In the genomic region with DNA sequence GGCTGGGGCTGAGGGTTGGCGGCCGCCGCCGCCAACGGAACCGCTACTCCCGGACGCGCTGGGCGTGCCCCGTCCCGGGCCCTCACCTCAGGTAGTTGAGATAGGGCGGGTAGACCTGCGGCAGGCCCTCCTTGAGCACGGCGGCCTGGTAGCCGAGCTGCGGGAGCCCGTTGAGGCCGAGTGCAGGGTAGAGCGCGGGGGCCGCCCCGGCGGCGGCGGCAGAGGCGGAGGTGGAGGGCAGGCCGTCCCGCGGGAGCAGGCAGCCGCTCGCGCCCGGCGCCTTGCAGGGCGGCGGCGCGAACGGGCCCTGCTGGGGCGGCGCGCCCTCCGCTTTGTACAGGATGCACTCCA, we compare ENCODE assay signal across 10 cellular contexts. TPM values are rescaled to one million over a fixed set of nuclear protein-coding genes. Genes with fewer than 3 reads are reported as not detected.
DNase-seq lines count a peak whose midpoint lies in the region; ATAC-seq and TF ChIP-seq lines count a peak whose summit lies in the region.
"Had no signal": no experiment of that assay in that cellular context is flagged by ENCODE, and none has a peak within 500 bp of the region (broad histone marks: within the 10 kb centered on the region; RNA-seq: fewer than 3 reads in every experiment).

No MANE protein-coding gene starts in this region.

- peaks cover 4% of the 10 kb centered on the region for H3K4me1 Mint-ChIP-seq in activated CD8-positive, alpha-beta T cell treated with anti-CD3 and anti-CD28 coated beads, Interleukin-2, amount 10 ng/mL, durations not matched to agents 7 days and 5 days (ENCODE audit: low read depth)
- peaks cover 2% of the 10 kb centered on the region for H3K4me1 Mint-ChIP-seq in activated CD8-positive, alpha-beta T cell treated with anti-CD3 and anti-CD28 coated beads for 36 hours (ENCODE audit: low read depth)
- no peaks in the 10 kb centered on the region for H3K4me1 Mint-ChIP-seq in activated CD4-positive, alpha-beta T cell treated with anti-CD3 and anti-CD28 coated beads, Interleukin-2, amount 10 ng/mL, durations not matched to agents 7 days and 5 days
- no peaks in the 10 kb centered on the region for H3K4me1 Mint-ChIP-seq in CD8-positive, alpha-beta T cell (ENCODE audit: low read depth)

- peak; percentile 30 for ATAC-seq in activated CD8-positive, alpha-beta T cell treated with anti-CD3 and anti-CD28 coated beads, Interleukin-2, amount 10 ng/mL, durations not matched to agents 7 days and 5 days
- no peak for ATAC-seq in activated CD8-positive, alpha-beta T cell treated with anti-CD3 and anti-CD28 coated beads for 36 hours
- ATAC-seq in esophagus mucosa (peak; percentile 35), upper lobe of right lung (peak; percentile 62), HG03097 (IDR thresholded peaks at IDR 0.05; ENCODE audit: low FRiP score, unreplicated experiment) (no peak)
- ATAC-seq in CD8-positive, alpha-beta T cell, result no peak

- H3K27me3 ChIP-seq in upper lobe of right lung, result peaks cover 40% of the 10 kb centered on the region
- no peaks in the 10 kb centered on the region for H3K27me3 ChIP-seq in CD8-positive, alpha-beta T cell (ENCODE audit: insufficient read depth, low read length)

- POLR2A ChIA-PET in activated CD8-positive, alpha-beta T cell treated with anti-CD3 and anti-CD28 coated beads, Interleukin-2, amount 10 ng/mL, durations not matched to agents 7 days and 5 days (lab: Charles Lee), result no interaction called here
- POLR2A ChIA-PET in activated CD8-positive, alpha-beta T cell treated with anti-CD3 and anti-CD28 coated beads for 36 hours (lab: Charles Lee), result no interaction called here
- POLR2A ChIA-PET in activated CD4-positive, alpha-beta T cell treated with anti-CD3 and anti-CD28 coated beads, Interleukin-2, amount 10 ng/mL, durations not matched to agents 7 days and 5 days (lab: Charles Lee), result no interaction called here
- POLR2A ChIA-PET in CD8-positive, alpha-beta T cell (lab: Charles Lee), result no interaction called here

- H3K4me3 Mint-ChIP-seq in activated CD8-positive, alpha-beta T cell treated with anti-CD3 and anti-CD28 coated beads, Interleukin-2, amount 10 ng/mL, durations not matched to agents 7 days and 5 days, result no peak overlapping the region
- H3K4me3 Mint-ChIP-seq in activated CD8-positive, alpha-beta T cell treated with anti-CD3 and anti-CD28 coated beads for 36 hours, result no peak overlapping the region
- no peak overlapping the region for H3K4me3 Mint-ChIP-seq in activated CD4-positive, alpha-beta T cell treated with anti-CD3 and anti-CD28 coated beads, Interleukin-2, amount 10 ng/mL, durations not matched to agents 7 days and 5 days
- H3K4me3 Mint-ChIP-seq in CD8-positive, alpha-beta T cell, result no peak overlapping the region
- H3K4me3 Mint-ChIP-seq: CD4-positive, CD25-positive, alpha-beta regulatory T cell; dendritic cell treated with granulocyte-macrophage colony-stimulating factor and Interleukin-4, amounts not matched to agents 40 ng/mL and 50 ng/mL, for 4 days had no signal

- no peak for TF ChIP-seq CTCF in activated CD8-positive, alpha-beta T cell treated with anti-CD3 and anti-CD28 coated beads for 36 hours (IDR thresholded peaks at IDR 0.05)
- TF ChIP-seq CTCF in upper lobe of right lung (IDR thresholded peaks at IDR 0.05), result no peak
- TF ChIP-seq CTCF in CD8-positive, alpha-beta T cell (IDR thresholded peaks at IDR 0.05), result no peak

- no peaks in the 10 kb centered on the region for H3K9me3 ChIP-seq in mesodermal cell (ENCODE audit: control insufficient read depth, low read length)
- H3K9me3 ChIP-seq in upper lobe of right lung, result no peaks in the 10 kb centered on the region
- no peaks in the 10 kb centered on the region for H3K9me3 ChIP-seq in CD8-positive, alpha-beta T cell (ENCODE audit: low read length)

- peaks cover 30% of the 10 kb centered on the region for H3K27me3 Mint-ChIP-seq in activated CD8-positive, alpha-beta T cell treated with anti-CD3 and anti-CD28 coated beads, Interleukin-2, amount 10 ng/mL, durations not matched to agents 7 days and 5 days (ENCODE audit: low read depth)
- H3K27me3 Mint-ChIP-seq in activated CD8-positive, alpha-beta T cell treated with anti-CD3 and anti-CD28 coated beads for 36 hours, result peaks cover 42% of the 10 kb centered on the region
- peaks cover 49% of the 10 kb centered on the region for H3K27me3 Mint-ChIP-seq in activated CD4-positive, alpha-beta T cell treated with anti-CD3 and anti-CD28 coated beads, Interleukin-2, amount 10 ng/mL, durations not matched to agents 7 days and 5 days
- H3K27me3 Mint-ChIP-seq in CD8-positive, alpha-beta T cell (ENCODE audit: low read depth), result peaks cover 31% of the 10 kb centered on the region

- WGBS in mesodermal cell (ENCODE audit: insufficient coverage in 2 of 2), 2 experiments, result 1 to 2% methylated on average over 19 to 44 of the region's 45 CpGs

- no peak for DNase-seq in activated CD8-positive, alpha-beta T cell treated with anti-CD3 and anti-CD28 coated beads, Interleukin-2, amount 10 ng/mL, durations not matched to agents 7 days and 5 days
- DNase-seq in activated CD8-positive, alpha-beta T cell treated with anti-CD3 and anti-CD28 coated beads for 36 hours, result no peak
- peak; percentile 67 for DNase-seq in upper lobe of right lung
- no peak for DNase-seq in activated CD4-positive, alpha-beta T cell treated with anti-CD3 and anti-CD28 coated beads, Interleukin-2, amount 10 ng/mL, durations not matched to agents 7 days and 5 days
- DNase-seq in CD8-positive, alpha-beta T cell, result no peak
- DNase-seq: CD4-positive, CD25-positive, alpha-beta regulatory T cell had no signal

- H3K4me1 ChIP-seq in mesodermal cell (ENCODE audit: control insufficient read depth, insufficient read depth, low read length, poor library complexity, severe bottlenecking) (peaks cover 8% of the 10 kb centered on the region), upper lobe of right lung (no peaks in the 10 kb centered on the region)
- no peaks in the 10 kb centered on the region for H3K4me1 ChIP-seq in CD8-positive, alpha-beta T cell (ENCODE audit: insufficient read depth, low read length)

- intact Hi-C loops in activated CD8-positive, alpha-beta T cell treated with anti-CD3 and anti-CD28 coated beads for 36 hours (cut with micrococcal nuclease), result no loop called here
- intact Hi-C loops in upper lobe of right lung (cut with DNase I), result no loop called here
- intact Hi-C loops in CD8-positive, alpha-beta T cell (cut with DNase I, micrococcal nuclease), result no loop called here

- no peaks in the 10 kb centered on the region for H3K9me3 Mint-ChIP-seq in activated CD8-positive, alpha-beta T cell treated with anti-CD3 and anti-CD28 coated beads, Interleukin-2, amount 10 ng/mL, durations not matched to agents 7 days and 5 days (ENCODE audit: insufficient read depth)
- no peaks in the 10 kb centered on the region for H3K9me3 Mint-ChIP-seq in activated CD8-positive, alpha-beta T cell treated with anti-CD3 and anti-CD28 coated beads for 36 hours
- H3K9me3 Mint-ChIP-seq in activated CD4-positive, alpha-beta T cell treated with anti-CD3 and anti-CD28 coated beads, Interleukin-2, amount 10 ng/mL, durations not matched to agents 7 days and 5 days, result no peaks in the 10 kb centered on the region
- H3K9me3 Mint-ChIP-seq in CD8-positive, alpha-beta T cell, result peaks cover 6% of the 10 kb centered on the region
- H3K9me3 Mint-ChIP-seq: dendritic cell treated with granulocyte-macrophage colony-stimulating factor and Interleukin-4, amounts not matched to agents 40 ng/mL and 50 ng/mL, for 4 days had no signal

- H3K27ac Mint-ChIP-seq in activated CD8-positive, alpha-beta T cell treated with anti-CD3 and anti-CD28 coated beads, Interleukin-2, amount 10 ng/mL, durations not matched to agents 7 days and 5 days, result no peak overlapping the region
- H3K27ac Mint-ChIP-seq in activated CD8-positive, alpha-beta T cell treated with anti-CD3 and anti-CD28 coated beads for 36 hours, result no peak overlapping the region
- H3K27ac Mint-ChIP-seq in activated CD4-positive, alpha-beta T cell treated with anti-CD3 and anti-CD28 coated beads, Interleukin-2, amount 10 ng/mL, durations not matched to agents 7 days and 5 days, result no peak overlapping the region
- no peak overlapping the region for H3K27ac Mint-ChIP-seq in CD8-positive, alpha-beta T cell
- H3K27ac Mint-ChIP-seq: CD4-positive, CD25-positive, alpha-beta regulatory T cell; dendritic cell treated with granulocyte-macrophage colony-stimulating factor and Interleukin-4, amounts not matched to agents 40 ng/mL and 50 ng/mL, for 4 days had no signal

- peaks cover 3% of the 10 kb centered on the region for H3K36me3 Mint-ChIP-seq in activated CD8-positive, alpha-beta T cell treated with anti-CD3 and anti-CD28 coated beads, Interleukin-2, amount 10 ng/mL, durations not matched to agents 7 days and 5 days (ENCODE audit: low read depth)
- H3K36me3 Mint-ChIP-seq in activated CD8-positive, alpha-beta T cell treated with anti-CD3 and anti-CD28 coated beads for 36 hours (ENCODE audit: low read depth), result peaks cover 3% of the 10 kb centered on the region
- peaks cover 2% of the 10 kb centered on the region for H3K36me3 Mint-ChIP-seq in activated CD4-positive, alpha-beta T cell treated with anti-CD3 and anti-CD28 coated beads, Interleukin-2, amount 10 ng/mL, durations not matched to agents 7 days and 5 days (ENCODE audit: low read depth)
- no peaks in the 10 kb centered on the region for H3K36me3 Mint-ChIP-seq in CD8-positive, alpha-beta T cell
- H3K36me3 Mint-ChIP-seq: CD4-positive, CD25-positive, alpha-beta regulatory T cell had no signal

- CTCF ChIA-PET in activated CD8-positive, alpha-beta T cell treated with anti-CD3 and anti-CD28 coated beads, Interleukin-2, amount 10 ng/mL, durations not matched to agents 7 days and 5 days (lab: Charles Lee), result no interaction called here
- CTCF ChIA-PET in activated CD8-positive, alpha-beta T cell treated with anti-CD3 and anti-CD28 coated beads for 36 hours (lab: Charles Lee), result no interaction called here
- CTCF ChIA-PET in activated CD4-positive, alpha-beta T cell treated with anti-CD3 and anti-CD28 coated beads, Interleukin-2, amount 10 ng/mL, durations not matched to agents 7 days and 5 days (lab: Charles Lee), result no interaction called here
- CTCF ChIA-PET in CD8-positive, alpha-beta T cell (lab: Charles Lee), result no interaction called here

- H3K27ac ChIP-seq in mesodermal cell (ENCODE audit: low read depth, low read length, severe bottlenecking), result no peak overlapping the region
- peak overlapping the region; percentile 70 for H3K27ac ChIP-seq in upper lobe of right lung
- H3K27ac ChIP-seq in CD8-positive, alpha-beta T cell (ENCODE audit: low read depth, low read length), result no peak overlapping the region

- H3K36me3 ChIP-seq in mesodermal cell (ENCODE audit: control insufficient read depth, insufficient read depth, low read length) (no peaks in the 10 kb centered on the region), upper lobe of right lung (no peaks in the 10 kb centered on the region)
- H3K36me3 ChIP-seq in CD8-positive, alpha-beta T cell (ENCODE audit: insufficient read depth, low read length), result no peaks in the 10 kb centered on the region

- H3K4me3 ChIP-seq in mesodermal cell (ENCODE audit: extremely low read depth, insufficient read depth, low read length, poor library complexity, severe bottlenecking) (peak overlapping the region; percentile 38), upper lobe of right lung (peak overlapping the region; percentile 54)
- H3K4me3 ChIP-seq in CD8-positive, alpha-beta T cell (ENCODE audit: low read depth, low read length), result no peak overlapping the region

RNA-seq across cellular contexts. Expression of a gene that starts 2.3 kb away (rescaled TPM):
- not detected for total RNA-seq in activated CD8-positive, alpha-beta T cell treated with anti-CD3 and anti-CD28 coated beads, Interleukin-2, amount 10 ng/mL, durations not matched to agents 7 days and 5 days
- total RNA-seq in activated CD8-positive, alpha-beta T cell treated with anti-CD3 and anti-CD28 coated beads for 36 hours, result not detected
- total RNA-seq in esophagus mucosa (0.12 TPM), upper lobe of right lung (3.0 TPM)
- polyA plus RNA-seq in mesodermal cell (2013, experiment 1 of 2), result not detected
- not detected for polyA plus RNA-seq in mesodermal cell (2013, experiment 2 of 2)
- not detected for total RNA-seq in activated CD4-positive, alpha-beta T cell treated with anti-CD3 and anti-CD28 coated beads, Interleukin-2, amount 10 ng/mL, durations not matched to agents 7 days and 5 days
- total RNA-seq in CD8-positive, alpha-beta T cell, result not detected
- total RNA-seq: CD4-positive, CD25-positive, alpha-beta regulatory T cell had no signal
- polyA plus RNA-seq: CD4-positive, CD25-positive, alpha-beta regulatory T cell had no signal

Comparison
In these comparisons a context has a peak if more than half of its experiments do, and no peak if none do; other contexts are left out.
1. ATAC-seq: peak in activated CD8-positive, alpha-beta T cell treated with anti-CD3 and anti-CD28 coated beads, Interleukin-2, amount 10 ng/mL, durations not matched to agents 7 days and 5 days (single experiment), esophagus mucosa (single experiment) and upper lobe of right lung (single experiment); none in activated CD8-positive, alpha-beta T cell treated with anti-CD3 and anti-CD28 coated beads for 36 hours (single experiment), HG03097 (single experiment) and CD8-positive, alpha-beta T cell (single experiment).